13 cellular contexts compared by ENCODE assay signal in genomic region chr15:68796576-68796975, GRCh38. TPM values are rescaled to one million over a fixed set of nuclear protein-coding genes. Genes with fewer than 3 reads are reported as not detected.
DNase-seq lines count a peak whose midpoint lies in the region; ATAC-seq and TF ChIP-seq lines count a peak whose summit lies in the region.
"Had no signal": no experiment of that assay in that cellular context is flagged by ENCODE, and none has a peak within 500 bp of the region (broad histone marks: within the 10 kb centered on the region; RNA-seq: fewer than 3 reads in every experiment).

No MANE protein-coding gene starts in this region.

- peaks cover 98% of the 10 kb centered on the region for H3K4me1 ChIP-seq in left ventricle myocardium inferior
- peaks cover 0 to 86% (median 56%) of the 10 kb centered on the region in 3 donors for H3K4me1 ChIP-seq in gastroesophageal sphincter
- H3K4me1 ChIP-seq in foreskin keratinocyte: peaks cover 8% of the 10 kb centered on the region

- DNase-seq in left ventricle myocardium inferior: no peak
- no peak for DNase-seq in left cardiac atrium
- no peak for DNase-seq in memory B cell (ENCODE audit: low spot score in 2 of 2)
- DNase-seq in foreskin keratinocyte: no peak
- DNase-seq in SW 1271 (lab: John Stamatoyannopoulos, UW): no peak
- DNase-seq: activated gamma-delta T cell; KBM-7; SHP77 treated with DMSO at 0.1 percent for 48 hours; stimulated activated CD4-positive, alpha-beta T cell treated with anti-CD3 and anti-CD28 coated beads, Interleukin-12 subunit alpha, Interleukin-12 subunit beta, amount 100 ng/mL, for 4 hours had no signal

- H3K36me3 Mint-ChIP-seq in activated T-helper 17 cell treated with anti-CD3 and anti-CD28 coated beads, Interleukin-2, amount 50 U/mL, for 72 hours (ENCODE audit: low read depth): peaks cover 41% of the 10 kb centered on the region
- peaks cover 7% of the 10 kb centered on the region for H3K36me3 Mint-ChIP-seq in memory B cell

- H3K27ac ChIP-seq in left ventricle myocardium inferior (replicated peaks) (peak overlapping the region; percentile 79), temporal lobe (ENCODE audit: low read depth, low read length) (peak overlapping the region; percentile 97), gastroesophageal sphincter (peak overlapping the region in 2 of 4 donors; percentile 71 to 77), foreskin keratinocyte (no peak overlapping the region)

- peaks cover 61% of the 10 kb centered on the region for H3K4me1 Mint-ChIP-seq in activated T-helper 17 cell treated with anti-CD3 and anti-CD28 coated beads, Interleukin-2, amount 50 U/mL, for 72 hours
- H3K4me1 Mint-ChIP-seq in memory B cell: peaks cover 74% of the 10 kb centered on the region

- no peak for TF ChIP-seq EP300 in gastroesophageal sphincter (IDR thresholded peaks at IDR 0.05)

- no peak for ATAC-seq in left cardiac atrium
- ATAC-seq in activated T-helper 17 cell treated with anti-CD3 and anti-CD28 coated beads, Interleukin-2, amount 50 U/mL, for 72 hours (replicated peaks): no peak
- ATAC-seq in memory B cell (ENCODE audit: low read depth): no peak
- ATAC-seq in gastroesophageal sphincter: no peak
- ATAC-seq in foreskin keratinocyte: no peak

- H3K27me3 ChIP-seq in left ventricle myocardium inferior (ENCODE audit: low read depth): no peaks in the 10 kb centered on the region
- no peaks in the 10 kb centered on the region for H3K27me3 ChIP-seq in gastroesophageal sphincter
- no peaks in the 10 kb centered on the region for H3K27me3 ChIP-seq in foreskin keratinocyte

- no peaks in the 10 kb centered on the region for H3K27me3 Mint-ChIP-seq in activated T-helper 17 cell treated with anti-CD3 and anti-CD28 coated beads, Interleukin-2, amount 50 U/mL, for 72 hours
- H3K27me3 Mint-ChIP-seq in memory B cell: no peaks in the 10 kb centered on the region
- H3K27me3 Mint-ChIP-seq: activated CD4-positive, alpha-beta memory T cell treated with anti-CD3 and anti-CD28 coated beads for 36 hours had no signal

- TF ChIP-seq CTCF in left ventricle myocardium inferior (IDR thresholded peaks at IDR 0.05; ENCODE audit: borderline replicate concordance): no peak
- no peak for TF ChIP-seq CTCF in gastroesophageal sphincter (IDR thresholded peaks at IDR 0.05)
- TF ChIP-seq CTCF in foreskin keratinocyte (conservative IDR thresholded peaks at IDR 0.05): no peak

- TF ChIP-seq POLR2A in gastroesophageal sphincter (IDR thresholded peaks at IDR 0.05): no peak

- H3K27ac Mint-ChIP-seq in activated T-helper 17 cell treated with anti-CD3 and anti-CD28 coated beads, Interleukin-2, amount 50 U/mL, for 72 hours: peak overlapping the region; percentile 68
- H3K27ac Mint-ChIP-seq in memory B cell: peak overlapping the region; percentile 49

- no peak overlapping the region for H3K4me3 ChIP-seq in left ventricle myocardium inferior
- H3K4me3 ChIP-seq in gastroesophageal sphincter: no peak overlapping the region

- H3K9me3 Mint-ChIP-seq in activated T-helper 17 cell treated with anti-CD3 and anti-CD28 coated beads, Interleukin-2, amount 50 U/mL, for 72 hours: no peaks in the 10 kb centered on the region
- no peaks in the 10 kb centered on the region for H3K9me3 Mint-ChIP-seq in memory B cell
- H3K9me3 Mint-ChIP-seq: activated CD4-positive, alpha-beta memory T cell treated with anti-CD3 and anti-CD28 coated beads for 36 hours had no signal

- no peaks in the 10 kb centered on the region for H3K9me3 ChIP-seq in left ventricle myocardium inferior (replicated peaks)
- no peaks in the 10 kb centered on the region for H3K9me3 ChIP-seq in gastroesophageal sphincter

- WGBS in gastroesophageal sphincter (ENCODE audit: low coverage in 1 of 2), 2 donors: 94% methylated on average over 6 of the region's 6 CpGs; no CpG with 5 or more reads in 1 of the 2 donors

- no peaks in the 10 kb centered on the region for H3K36me3 ChIP-seq in left ventricle myocardium inferior
- H3K36me3 ChIP-seq in gastroesophageal sphincter: no peaks in the 10 kb centered on the region

- H3K4me3 Mint-ChIP-seq in activated T-helper 17 cell treated with anti-CD3 and anti-CD28 coated beads, Interleukin-2, amount 50 U/mL, for 72 hours: peak overlapping the region; percentile 65
- H3K4me3 Mint-ChIP-seq in memory B cell: no peak overlapping the region
- H3K4me3 Mint-ChIP-seq: activated CD4-positive, alpha-beta memory T cell treated with anti-CD3 and anti-CD28 coated beads for 36 hours had no signal

- intact Hi-C loops in left ventricle myocardium inferior (cut with micrococcal nuclease): no loop called here
- intact Hi-C loops in left cardiac atrium (cut with DNase I): no loop called here

RNA-seq across cellular contexts. Expression of gene ANP32A, which starts 24.1 kb away (rescaled TPM):
- total RNA-seq in left ventricle myocardium inferior: 150 TPM
- 100 to 1,000 TPM; 106 to 118 TPM for total RNA-seq in left cardiac atrium
- total RNA-seq in activated T-helper 17 cell treated with anti-CD3 and anti-CD28 coated beads, Interleukin-2, amount 50 U/mL, for 72 hours: 100 to 1,000 TPM; 130 to 221 TPM
- total RNA-seq in temporal lobe: 85.8 TPM
- 10 to 100 TPM; 42.4 to 75.0 (median 55.6) TPM for total RNA-seq in gastroesophageal sphincter
- 104 and 145 TPM in 2 replicates for total RNA-seq in foreskin keratinocyte
- polyA plus RNA-seq in foreskin keratinocyte: 150 and 179 TPM in 2 replicates
